ENCODE assay signal across 15 cellular contexts in genomic region chr9:132042324-132042723, GRCh38. TPM values are rescaled to one million over a fixed set of nuclear protein-coding genes. Genes with fewer than 3 reads are reported as not detected.
DNase-seq lines count a peak whose midpoint lies in the region; ATAC-seq and TF ChIP-seq lines count a peak whose summit lies in the region.
"Had no signal": no experiment of that assay in that cellular context is flagged by ENCODE, and none has a peak within 500 bp of the region (broad histone marks: within the 10 kb centered on the region; RNA-seq: fewer than 3 reads in every experiment).

No MANE protein-coding gene starts in this region.

- H3K79me2 ChIP-seq in Loucy (ENCODE audit: insufficient read depth, low read length), result peaks cover 67% of the 10 kb centered on the region

- no peaks in the 10 kb centered on the region for H3K36me3 ChIP-seq in Loucy (ENCODE audit: insufficient read depth, low read length)
- H3K36me3 ChIP-seq: gastrocnemius medialis, HAP-1, thoracic aorta had no signal

- no peak overlapping the region for H3K4me3 ChIP-seq in AG10803 (ENCODE audit: low read length)
- H3K4me3 ChIP-seq in Loucy (ENCODE audit: low read length, poor library complexity, severe bottlenecking), result no peak overlapping the region
- H3K4me3 ChIP-seq: gastrocnemius medialis, HAP-1, mucosa of descending colon, thoracic aorta had no signal

- H3K27me3 ChIP-seq in Loucy (ENCODE audit: insufficient read depth, low read length, poor library complexity, severe bottlenecking), result no peaks in the 10 kb centered on the region
- H3K27me3 ChIP-seq: gastrocnemius medialis had no signal

- no peaks in the 10 kb centered on the region for H3K36me3 Mint-ChIP-seq in activated CD4-positive, alpha-beta T cell treated with anti-CD3 and anti-CD28 coated beads, Interleukin-2, amount 10 ng/mL, durations not matched to agents 24 days and 14 days (ENCODE audit: low read depth)

- H2AFZ ChIP-seq in Loucy (ENCODE audit: low read length), result no peak overlapping the region

- no peaks in the 10 kb centered on the region for H3K9me3 ChIP-seq in Loucy (ENCODE audit: insufficient read depth, low read depth, low read length)
- H3K9me3 ChIP-seq: gastrocnemius medialis, HAP-1, mucosa of descending colon, thoracic aorta had no signal

- no peaks in the 10 kb centered on the region for H3F3A ChIP-seq in Loucy (ENCODE audit: low read depth)

- ATAC-seq in Right ventricle myocardium inferior (no peak), GM19455 (IDR thresholded peaks at IDR 0.05; ENCODE audit: unreplicated experiment) (no peak)
- ATAC-seq: gastrocnemius medialis, mucosa of descending colon had no signal

- peak; percentile 96 for DNase-seq in AG10803 (ENCODE audit: low read depth)
- DNase-seq in amniotic stem cell (lab: John Stamatoyannopoulos, UW), result peak; percentile 87
- DNase-seq in islet precursor cell, result peak; percentile 68
- DNase-seq in activated CD4-positive, alpha-beta T cell treated with anti-CD3 and anti-CD28 coated beads, Interleukin-2, amount 10 ng/mL, durations not matched to agents 24 days and 14 days, result no peak
- DNase-seq in Right ventricle myocardium inferior (ENCODE audit: missing footprints), result no peak
- no peak for DNase-seq in occipital lobe (lab: John Stamatoyannopoulos, UW)
- DNase-seq: activated CD4-positive, CD25-positive, alpha-beta regulatory T cell; activated naive CD4-positive, alpha-beta T cell treated with anti-CD3 and anti-CD28 coated beads, Interleukin-2, amount 50 U/mL, for 16 hours; gastrocnemius medialis; mucosa of descending colon; NCI-H345 had no signal

- no peaks in the 10 kb centered on the region for H3K9me3 Mint-ChIP-seq in activated CD4-positive, alpha-beta T cell treated with anti-CD3 and anti-CD28 coated beads, Interleukin-2, amount 10 ng/mL, durations not matched to agents 24 days and 14 days

- peak overlapping the region; percentile 38 for H3K4me2 ChIP-seq in Loucy (ENCODE audit: low read depth, low read length, poor library complexity, severe bottlenecking)

- H3K27ac Mint-ChIP-seq in activated CD4-positive, alpha-beta T cell treated with anti-CD3 and anti-CD28 coated beads, Interleukin-2, amount 10 ng/mL, durations not matched to agents 24 days and 14 days, result no peak overlapping the region

- H3K9ac ChIP-seq in Loucy (ENCODE audit: low read depth, low read length, poor library complexity, severe bottlenecking), result peak overlapping the region; percentile 5

- H4K20me1 ChIP-seq in Loucy (ENCODE audit: insufficient read depth, low read length, poor library complexity, severe bottlenecking), result peaks cover 5% of the 10 kb centered on the region

- H3K4me1 ChIP-seq in Loucy (ENCODE audit: insufficient read depth, low read length, poor library complexity, severe bottlenecking), result peaks cover 49% of the 10 kb centered on the region

- no peaks in the 10 kb centered on the region for H3K27me3 Mint-ChIP-seq in activated CD4-positive, alpha-beta T cell treated with anti-CD3 and anti-CD28 coated beads, Interleukin-2, amount 10 ng/mL, durations not matched to agents 24 days and 14 days

- intact Hi-C loops in activated CD4-positive, alpha-beta T cell treated with anti-CD3 and anti-CD28 coated beads, Interleukin-2, amount 10 ng/mL, durations not matched to agents 24 days and 14 days (cut with micrococcal nuclease), result no loop called here
- intact Hi-C loops in Right ventricle myocardium inferior (cut with DNase I), result no loop called here

- H3K4me3 Mint-ChIP-seq in activated CD4-positive, alpha-beta T cell treated with anti-CD3 and anti-CD28 coated beads, Interleukin-2, amount 10 ng/mL, durations not matched to agents 24 days and 14 days, result no peak overlapping the region

- H3K9me2 ChIP-seq in Loucy (replicated peaks; ENCODE audit: low read depth, low read length), result no peaks in the 10 kb centered on the region

- TF ChIP-seq CTCF in AG10803 (conservative IDR thresholded peaks at IDR 0.05; ENCODE audit: low read length), result peak; percentile 24; the same call in 1 of the 2 replicates
- TF ChIP-seq CTCF in Loucy (conservative IDR thresholded peaks at IDR 0.05; ENCODE audit: low read length), result no peak

- H3K4me1 Mint-ChIP-seq in activated CD4-positive, alpha-beta T cell treated with anti-CD3 and anti-CD28 coated beads, Interleukin-2, amount 10 ng/mL, durations not matched to agents 24 days and 14 days, result no peaks in the 10 kb centered on the region

RNA-seq across cellular contexts. Expression of gene MED27, which starts 37.3 kb away (rescaled TPM):
- 40.9 and 41.8 TPM in 2 replicates for total RNA-seq in activated CD4-positive, alpha-beta T cell treated with anti-CD3 and anti-CD28 coated beads, Interleukin-2, amount 10 ng/mL, durations not matched to agents 24 days and 14 days
- total RNA-seq in Right ventricle myocardium inferior (15.1 TPM), occipital lobe (11.5 TPM)

Comparison
In these comparisons a context has a peak if more than half of its experiments do, and no peak if none do; other contexts are left out.
1. DNase-seq: peak in AG10803 (single experiment), amniotic stem cell (single experiment) and islet precursor cell (single experiment); none in activated CD4-positive, alpha-beta T cell treated with anti-CD3 and anti-CD28 coated beads, Interleukin-2, amount 10 ng/mL, durations not matched to agents 24 days and 14 days (single experiment), Right ventricle myocardium inferior (single experiment) and occipital lobe (single experiment).